In the genomic region with DNA sequence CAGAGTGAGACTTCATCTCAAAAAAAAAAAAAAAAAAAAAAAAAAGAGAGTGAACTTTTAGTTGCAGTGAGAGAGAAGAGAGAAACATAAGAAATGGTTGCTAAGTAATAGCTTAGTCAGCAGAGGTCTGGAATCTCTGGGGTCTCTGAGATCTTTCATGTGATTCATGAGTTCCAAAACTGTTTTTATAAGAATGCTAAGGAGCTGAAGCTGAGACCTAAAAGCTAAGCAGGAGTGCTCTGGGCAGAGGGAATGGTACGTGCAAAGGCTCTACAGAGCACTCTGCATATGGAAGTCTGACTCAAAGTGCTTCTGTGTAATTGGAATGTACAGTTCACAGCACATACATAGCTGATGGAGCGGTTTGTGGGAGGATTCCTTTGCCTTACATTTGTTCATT, we compare ENCODE assay signal across 23 cellular contexts.
A peak's percentile ranks its signal among the peaks of the same experiment; 100 is the strongest.
DNase-seq lines count a peak whose midpoint lies in the region; ATAC-seq and TF ChIP-seq lines count a peak whose summit lies in the region.
"Had no signal": no experiment of that assay in that cellular context is flagged by ENCODE, and none has a peak within 500 bp of the region (broad histone marks: within the 10 kb centered on the region; RNA-seq: fewer than 3 reads in every experiment).

No MANE protein-coding gene starts in this region.

- no peak for TF ChIP-seq CTCF in sigmoid colon (IDR thresholded peaks at IDR 0.05)

- H3K4me1 ChIP-seq in mesodermal cell (ENCODE audit: control insufficient read depth, insufficient read depth, low read length, poor library complexity, severe bottlenecking) (peaks cover 9% of the 10 kb centered on the region), sigmoid colon (peaks cover 0 to 46% (median 34%) of the 10 kb centered on the region in 4 donors)
- H3K4me1 ChIP-seq: BLaER1, Caco-2 had no signal

- H3K9me3 ChIP-seq in mesodermal cell (ENCODE audit: control insufficient read depth, low read length) (peaks cover 3% of the 10 kb centered on the region), sigmoid colon (no peaks in the 10 kb centered on the region)
- H3K9me3 ChIP-seq: Caco-2 had no signal

- whole genome bisulfite sequencing in mesodermal cell (ENCODE audit: insufficient coverage in 2 of 2), 2 experiments, result 96 to 100% methylated on average over 1 to 2 of the region's 2 CpGs
- WGBS in sigmoid colon, 2 donors, result 87 to 94% methylated on average over 2 of the region's 2 CpGs

- TF ChIP-seq POLR2A in sigmoid colon (IDR thresholded peaks at IDR 0.05), result no peak

- H3K27me3 ChIP-seq in sigmoid colon, result no peaks in the 10 kb centered on the region
- H3K27me3 ChIP-seq: BLaER1 had no signal

- peak; percentile 1 for DNase-seq in DMS 273 (lab: John Stamatoyannopoulos, UW; ENCODE audit: unreplicated experiment)
- no peak for DNase-seq in DMS 273 treated with DMSO at 0.1 percent for 48 hours (lab: John Stamatoyannopoulos, UW)
- DNase-seq in dedifferentiated amniotic fluid mesenchymal stem cell (ENCODE audit: extremely low spot score), result peak; percentile 46
- DNase-seq in activated CD4-positive, alpha-beta T cell treated with anti-CD3 and anti-CD28 coated beads for 48 hours, result no peak
- no peak for DNase-seq in cortex of kidney (lab: John Stamatoyannopoulos, UW)
- no peak for DNase-seq in sigmoid colon
- DNase-seq: activated CD4-positive, alpha-beta T cell treated with anti-CD3 and anti-CD28 coated beads, Interleukin-2, amount 10 ng/mL, durations not matched to agents 24 days and 14 days; activated CD8-positive, alpha-beta memory T cell treated with anti-CD3 and anti-CD28 coated beads, Interleukin-2, amount 10 ng/mL, durations not matched to agents 7 days and 5 days; activated naive CD8-positive, alpha-beta T cell treated with anti-CD3 and anti-CD28 coated beads for 36 hours; Caco-2; left cardiac atrium; MM.1S; naive thymus-derived CD8-positive, alpha-beta T cell; NCI-H2171 treated with DMSO at 0.1 percent for 48 hours; NCI-H69; SHP77; stimulated activated CD4-positive, alpha-beta T cell treated with anti-CD3 and anti-CD28 coated beads, Interleukin-4, amount 100 ng/mL, for 4 hours; T-cell had no signal

- H3K36me3 ChIP-seq in mesodermal cell (ENCODE audit: control insufficient read depth, insufficient read depth, low read length), result no peaks in the 10 kb centered on the region
- H3K36me3 ChIP-seq in sigmoid colon, result no peaks in the 10 kb centered on the region
- H3K36me3 ChIP-seq: BLaER1 had no signal

- no peak for TF ChIP-seq EP300 in sigmoid colon (IDR thresholded peaks at IDR 0.05)

- intact Hi-C loops in sigmoid colon (cut with DNase I), result no loop called here

- peak overlapping the region; percentile 2 for H3K27ac ChIP-seq in mesodermal cell (ENCODE audit: low read depth, low read length, severe bottlenecking)
- H3K27ac ChIP-seq in sigmoid colon, result peak overlapping the region in 1 of 4 donors; percentile 40
- H3K27ac ChIP-seq: 22Rv1, BLaER1, epithelial cell of prostate had no signal

- ATAC-seq in HG03108 (IDR thresholded peaks at IDR 0.05; ENCODE audit: unreplicated experiment), result no peak
- ATAC-seq: activated CD8-positive, alpha-beta memory T cell treated with anti-CD3 and anti-CD28 coated beads, Interleukin-2, amount 10 ng/mL, durations not matched to agents 7 days and 5 days; left cardiac atrium; naive thymus-derived CD8-positive, alpha-beta T cell; T-cell had no signal

- H3K4me3 ChIP-seq in mesodermal cell (ENCODE audit: extremely low read depth, insufficient read depth, low read length, poor library complexity, severe bottlenecking) (no peak overlapping the region), sigmoid colon (no peak overlapping the region)
- H3K4me3 ChIP-seq: BLaER1 had no signal

Comparison
In these comparisons a context has a peak if more than half of its experiments do, and no peak if none do; other contexts are left out.
1. DNase-seq: peak in DMS 273 (single experiment) and dedifferentiated amniotic fluid mesenchymal stem cell (single experiment); none in DMS 273 treated with DMSO at 0.1 percent for 48 hours (single experiment), activated CD4-positive, alpha-beta T cell treated with anti-CD3 and anti-CD28 coated beads for 48 hours (single experiment), cortex of kidney (single experiment) and sigmoid colon (single experiment).